ENCODE assay signal across 20 cellular contexts in the genomic region with DNA sequence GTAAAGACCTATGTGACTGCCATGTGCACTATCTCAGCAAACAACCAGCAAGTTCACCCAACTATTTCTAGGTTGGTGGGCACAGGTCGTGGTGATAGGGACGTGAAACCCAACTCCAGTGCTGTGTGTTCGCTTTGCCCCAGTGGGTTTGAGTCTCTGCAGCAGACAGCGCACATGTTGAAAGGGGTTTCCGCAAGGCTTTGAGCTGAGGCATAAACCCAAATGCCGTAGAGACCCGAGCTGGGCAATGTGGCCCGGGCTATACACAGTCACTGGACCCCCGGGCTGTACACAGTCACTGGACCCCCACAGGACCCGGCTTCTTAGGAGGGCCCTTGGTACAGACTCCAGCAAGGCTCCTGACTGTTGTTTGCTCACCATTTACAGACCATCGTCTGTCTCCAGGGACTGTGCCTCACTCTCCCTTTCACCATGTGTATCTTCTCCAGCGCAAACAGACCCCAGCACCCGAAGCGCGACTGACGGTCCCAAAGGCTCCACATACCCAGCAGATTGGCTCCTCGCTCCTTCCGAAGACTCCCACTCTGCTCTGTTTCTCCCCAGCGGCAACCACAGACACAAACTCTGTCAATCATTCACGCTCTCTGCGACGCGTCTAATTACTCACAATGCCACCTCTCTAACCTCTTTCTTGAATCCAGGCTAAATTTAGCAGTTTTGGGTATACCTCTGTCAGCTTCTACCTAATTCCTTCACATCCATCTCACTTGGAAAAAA. TPM values are rescaled to one million over a fixed set of nuclear protein-coding genes. Genes with fewer than 3 reads are reported as not detected.
DNase-seq lines count a peak whose midpoint lies in the region; ATAC-seq and TF ChIP-seq lines count a peak whose summit lies in the region.
"Had no signal": no experiment of that assay in that cellular context is flagged by ENCODE, and none has a peak within 500 bp of the region (broad histone marks: within the 10 kb centered on the region; RNA-seq: fewer than 3 reads in every experiment).

No MANE protein-coding gene starts in this region.

- no peaks in the 10 kb centered on the region for H3K79me1 ChIP-seq in neuronal stem cell (ENCODE audit: low read depth, low read length)

- H3K36me3 ChIP-seq in heart right ventricle, result no peaks in the 10 kb centered on the region
- no peaks in the 10 kb centered on the region for H3K36me3 ChIP-seq in neuronal stem cell (replicated peaks in 1 of 2; ENCODE audit: control insufficient read depth in 2 of 2, insufficient read depth in 2 of 2, low read length in 2 of 2)
- H3K36me3 ChIP-seq in upper lobe of right lung, result no peaks in the 10 kb centered on the region
- H3K36me3 ChIP-seq: brain microvascular endothelial cell, neutrophil had no signal

- TF ChIP-seq CTCF in heart right ventricle (IDR thresholded peaks at IDR 0.05) (no peak), upper lobe of right lung (IDR thresholded peaks at IDR 0.05) (no peak)

- peak overlapping the region in 9 of 10 donors; percentile 28 to 76 (median 55) for H3K27ac ChIP-seq in heart right ventricle
- H3K27ac ChIP-seq in neuronal stem cell (replicated peaks; ENCODE audit: low read length), result no peak overlapping the region
- peak overlapping the region; percentile 33 for H3K27ac ChIP-seq in upper lobe of right lung
- H3K27ac ChIP-seq: brain microvascular endothelial cell, neutrophil had no signal

- H3K4me2 ChIP-seq in neuronal stem cell (ENCODE audit: insufficient read depth, low read length, poor library complexity, severe bottlenecking), result no peak overlapping the region

- H2BK120ac ChIP-seq in neuronal stem cell (ENCODE audit: low read depth, low read length), result no peak overlapping the region

- no peak overlapping the region for H2AFZ ChIP-seq in neuronal stem cell (ENCODE audit: low read length)

- H2BK15ac ChIP-seq in neuronal stem cell (ENCODE audit: low read length), result no peak overlapping the region

- H3K4me1 ChIP-seq in heart right ventricle, result peaks cover 7 to 42% (median 24%) of the 10 kb centered on the region in 9 donors
- peaks cover 10 to 14% of the 10 kb centered on the region in 2 donors for H3K4me1 ChIP-seq in neuronal stem cell (ENCODE audit: control insufficient read depth in 2 of 2, insufficient read depth in 1 of 2, low read depth in 1 of 2, low read length in 2 of 2)
- H3K4me1 ChIP-seq in upper lobe of right lung, result peaks cover 17% of the 10 kb centered on the region

- H3K27me3 ChIP-seq in heart right ventricle, result no peaks in the 10 kb centered on the region
- peaks cover 0 to 2% (median 0%) of the 10 kb centered on the region in 3 experiments for H3K27me3 ChIP-seq in neuronal stem cell (ENCODE audit: control insufficient read depth in 3 of 3, insufficient read depth in 3 of 3, low read depth in 1 of 3, low read length in 3 of 3)
- H3K27me3 ChIP-seq in upper lobe of right lung, result no peaks in the 10 kb centered on the region
- H3K27me3 ChIP-seq: brain microvascular endothelial cell had no signal

- no peak overlapping the region for H3K18ac ChIP-seq in neuronal stem cell (ENCODE audit: low read length)

- ATAC-seq in heart right ventricle (no peak), left ventricle myocardium superior (no peak), upper lobe of right lung (no peak), GM18868 (IDR thresholded peaks at IDR 0.05; ENCODE audit: unreplicated experiment) (no peak), HG02852 (IDR thresholded peaks at IDR 0.05; ENCODE audit: unreplicated experiment) (no peak)
- ATAC-seq: GM12878; stimulated activated effector memory CD8-positive, alpha-beta T cell treated with anti-CD3 and anti-CD28 coated beads, Interleukin-12 subunit alpha, Interleukin-12 subunit beta, amount 100 ng/mL, for 72 hours had no signal

- no peak overlapping the region for H3K23ac ChIP-seq in neuronal stem cell (ENCODE audit: low read depth, low read length, poor library complexity)

- H4K91ac ChIP-seq in neuronal stem cell (ENCODE audit: low read depth, low read length, poor library complexity), result peak overlapping the region; percentile 1

- H3K9me3 ChIP-seq in heart right ventricle (no peaks in the 10 kb centered on the region), neuronal stem cell (replicated peaks in 1 of 2; ENCODE audit: control insufficient read depth in 2 of 2, insufficient read depth in 1 of 2, low read depth in 1 of 2, low read length in 2 of 2) (no peaks in the 10 kb centered on the region), upper lobe of right lung (no peaks in the 10 kb centered on the region)
- H3K9me3 ChIP-seq: neutrophil had no signal

- H3K14ac ChIP-seq in neuronal stem cell (ENCODE audit: low read length), result no peak overlapping the region

- no peak overlapping the region for H2BK12ac ChIP-seq in neuronal stem cell (ENCODE audit: low read length)

- H2BK5ac ChIP-seq in neuronal stem cell (ENCODE audit: low read length), result peak overlapping the region; percentile 30

- no peak overlapping the region for H3K9ac ChIP-seq in neuronal stem cell (ENCODE audit: low read depth, low read length, poor library complexity)

- no peak overlapping the region for H4K8ac ChIP-seq in neuronal stem cell (ENCODE audit: low read depth, low read length)

- intact Hi-C loops in heart right ventricle (cut with DNase I) (no loop called here), left ventricle myocardium superior (cut with micrococcal nuclease) (no loop called here), upper lobe of right lung (cut with DNase I) (no loop called here)

- no peak overlapping the region for H2AK5ac ChIP-seq in neuronal stem cell (ENCODE audit: low read depth, low read length)

- no peak overlapping the region for H3K4me3 ChIP-seq in heart right ventricle
- no peak overlapping the region for H3K4me3 ChIP-seq in neuronal stem cell (ENCODE audit: low read length in 2 of 2)
- no peak overlapping the region for H3K4me3 ChIP-seq in upper lobe of right lung
- H3K4me3 ChIP-seq: coronary artery, GM12878 had no signal

- WGBS in heart right ventricle, 2 donors, result 89 to 92% methylated on average over 23 of the region's 23 CpGs
- whole genome bisulfite sequencing in neuronal stem cell (ENCODE audit: extremely low coverage in 2 of 2, insufficient read length in 2 of 2, insufficient replicate concordance in 1 of 2), 2 donors, result no CpG with 5 or more reads among the region's 23 CpGs

- DNase-seq in heart right ventricle (no peak), left ventricle myocardium superior (no peak), islet precursor cell (peak; percentile 36), neuronal stem cell (ENCODE audit: low spot score) (no peak), upper lobe of right lung (no peak), A172 (ENCODE audit: low spot score) (no peak)
- DNase-seq: activated CD4-positive, alpha-beta T cell treated with anti-CD3 and anti-CD28 coated beads for 48 hours; brain microvascular endothelial cell; CD4-positive, alpha-beta T cell; DMS79; KBM-7; NCI-H1436 treated with DMSO at 0.1 percent for 48 hours; NCI-H774; retina had no signal

- no peak overlapping the region for H3K4ac ChIP-seq in neuronal stem cell (ENCODE audit: low read length)

RNA-seq across cellular contexts. Expression of a gene that starts 31.2 kb away (rescaled TPM):
- total RNA-seq in heart right ventricle (10 to 100 TPM; 12.9 to 34.0 (median 24.7) TPM), left ventricle myocardium superior (31.9 TPM), upper lobe of right lung (16.6 TPM)
- 10 to 100 TPM in 1 of 2 donors, 1 to 10 TPM in 1; 4.6 to 10.3 TPM for polyA plus RNA-seq in heart right ventricle
- polyA plus RNA-seq in neuronal stem cell (2013, experiment 1 of 2), result 2.0 TPM
- polyA plus RNA-seq in neuronal stem cell (2013, experiment 2 of 2), result 1.8 TPM
- total RNA-seq in A172 (2014; rRNA removed; shearing (Covaris generic)), result 5.5 and 10.0 TPM in 2 replicates
